Comparison of ENCODE assay signal across 7 cellular contexts in the genomic region with DNA sequence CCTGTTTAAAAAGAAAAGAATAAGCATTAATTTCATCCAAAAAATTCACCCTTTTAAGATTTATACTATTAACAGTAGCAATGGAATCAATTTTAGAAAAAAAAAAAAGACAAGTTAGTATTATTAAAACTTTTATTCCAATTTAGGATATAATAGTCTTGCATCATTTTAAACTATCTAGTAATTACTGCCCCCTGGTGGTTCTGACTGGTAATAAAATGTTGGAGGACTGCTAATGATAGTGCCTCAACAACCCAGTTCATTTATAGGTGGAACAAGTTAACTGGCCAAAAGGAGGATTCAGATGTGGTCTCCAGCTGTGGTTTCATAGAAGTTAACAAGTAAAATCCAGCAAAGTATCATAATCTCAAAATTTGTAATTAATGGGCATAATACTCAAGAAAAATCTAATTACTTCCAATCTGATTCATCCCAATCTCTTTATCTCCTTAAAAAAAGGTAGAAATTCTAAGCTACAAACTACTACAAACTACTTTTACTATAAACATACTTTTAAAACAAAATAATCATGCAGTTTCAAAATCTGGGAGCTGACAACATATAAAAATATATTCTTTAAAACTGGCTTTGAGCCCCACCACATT. TPM values are rescaled to one million over a fixed set of nuclear protein-coding genes. Genes with fewer than 3 reads are reported as not detected.
DNase-seq lines count a peak whose midpoint lies in the region; ATAC-seq, FAIRE-seq and TF ChIP-seq lines count a peak whose summit lies in the region.

No MANE protein-coding gene starts in this region.

- H3K27ac Mint-ChIP-seq in activated naive CD8-positive, alpha-beta T cell treated with anti-CD3 and anti-CD28 coated beads for 36 hours: no peak overlapping the region

- H3K36me3 ChIP-seq in heart right ventricle: peaks cover 0 to 92% (median 11%) of the 10 kb centered on the region in 9 donors
- H3K36me3 ChIP-seq in gastrocnemius medialis: peaks cover 0 to 11% of the 10 kb centered on the region in 2 donors

- intact Hi-C loops in heart right ventricle (cut with DNase I) (loop anchor here in 8 of 10 donors (2.0 to 10.0 kb wide), 6 partner anchors 200 to 307 kb away; partner anchors contain the start of gene ZBBX (in 1 of the 8)), gastrocnemius medialis (cut with DNase I; ENCODE audit: low total_unique reads) (loop anchor here (2.0 kb wide), 1 partner anchor 304 kb away; the partner anchor contains the start of gene ZBBX)

- no peak overlapping the region for H3K4me3 ChIP-seq in heart right ventricle
- H3K4me3 ChIP-seq in gastrocnemius medialis: no peak overlapping the region

- ATAC-seq in GM21367 (IDR thresholded peaks at IDR 0.05; ENCODE audit: unreplicated experiment) (peak; percentile 81), heart right ventricle (peak in 3 of 8 donors; percentile 50 to 58 (median 55)), gastrocnemius medialis (peak in 1 of 2 donors; percentile 71)

- no peaks in the 10 kb centered on the region for H3K4me1 ChIP-seq in heart right ventricle
- no peaks in the 10 kb centered on the region for H3K4me1 ChIP-seq in gastrocnemius medialis

- peak; percentile 62 to 84 (median 79) for TF ChIP-seq CTCF in heart right ventricle (IDR thresholded peaks at IDR 0.05)
- peak; percentile 45 to 74 (median 60) for TF ChIP-seq CTCF in gastrocnemius medialis (IDR thresholded peaks at IDR 0.05 in 4 of 5, conservative IDR thresholded peaks at IDR 0.05 in 1 of 5)

- in situ Hi-C loops in gastrocnemius medialis (cut with MboI; ENCODE audit: low sequenced_read_pairs in 4 of 4): loop anchor here in 1 of 4 donors (25.0 kb wide), 1 partner anchor 297 kb away; the partner anchor contains the start of gene ZBBX

- TF ChIP-seq POLR2A in gastrocnemius medialis (IDR thresholded peaks at IDR 0.05): no peak

- no peaks in the 10 kb centered on the region for H3K27me3 Mint-ChIP-seq in activated naive CD8-positive, alpha-beta T cell treated with anti-CD3 and anti-CD28 coated beads for 36 hours

- no peak overlapping the region for H3K4me3 Mint-ChIP-seq in activated naive CD8-positive, alpha-beta T cell treated with anti-CD3 and anti-CD28 coated beads for 36 hours

- no peaks in the 10 kb centered on the region for H3K9me3 Mint-ChIP-seq in activated naive CD8-positive, alpha-beta T cell treated with anti-CD3 and anti-CD28 coated beads for 36 hours

- DNase-seq in HPDE6-E6E7 (ENCODE audit: extremely low spot score): peak; percentile 11
- DNase-seq in NOMO-1 treated with dmso at 0.1 percent for 144 hours (lab: John Stamatoyannopoulos, UW; ENCODE audit: unreplicated experiment): peak; percentile 35
- DNase-seq in activated naive CD8-positive, alpha-beta T cell treated with anti-CD3 and anti-CD28 coated beads for 36 hours: peak; percentile 13
- peak in 1 of 2 donors; percentile 63 for DNase-seq in heart right ventricle
- no peak for DNase-seq in gastrocnemius medialis

- no peaks in the 10 kb centered on the region for H3K27me3 ChIP-seq in heart right ventricle
- H3K27me3 ChIP-seq in gastrocnemius medialis: no peaks in the 10 kb centered on the region

- no peaks in the 10 kb centered on the region for H3K9me3 ChIP-seq in heart right ventricle
- H3K9me3 ChIP-seq in gastrocnemius medialis: no peaks in the 10 kb centered on the region

- FAIRE-seq in G401.6 (lab: Jason Lieb, UNC): peak; percentile 92

- H3K27ac ChIP-seq in heart right ventricle (no peak overlapping the region), gastrocnemius medialis (no peak overlapping the region)

- peaks cover 30% of the 10 kb centered on the region for H3K36me3 Mint-ChIP-seq in activated naive CD8-positive, alpha-beta T cell treated with anti-CD3 and anti-CD28 coated beads for 36 hours

- H3K4me1 Mint-ChIP-seq in activated naive CD8-positive, alpha-beta T cell treated with anti-CD3 and anti-CD28 coated beads for 36 hours: peaks cover 11% of the 10 kb centered on the region

RNA-seq across cellular contexts. Expression of gene WDR49, which starts 30.7 kb away (rescaled TPM):
- under 1 TPM in 1 of 2 experiments, not detected in 1; 0.31 TPM for total RNA-seq in activated naive CD8-positive, alpha-beta T cell treated with anti-CD3 and anti-CD28 coated beads for 36 hours
- total RNA-seq in heart right ventricle: 1 to 10 TPM in 9 of 10 donors, under 1 TPM in 1; 0.87 to 6.6 (median 2.9) TPM
- polyA plus RNA-seq in heart right ventricle: under 1 TPM; 0.06 to 0.59 TPM
- 1 to 10 TPM in 1 of 4 donors, under 1 TPM in 3; 0.29 to 1.2 (median 0.68) TPM for total RNA-seq in gastrocnemius medialis

RNA-seq across cellular contexts. Expression of gene PDCD10, which starts 50.2 kb away (rescaled TPM):
- 10 to 100 TPM; 78.7 to 88.7 TPM for total RNA-seq in activated naive CD8-positive, alpha-beta T cell treated with anti-CD3 and anti-CD28 coated beads for 36 hours
- total RNA-seq in heart right ventricle (10 to 100 TPM; 28.3 to 44.3 (median 38.1) TPM), gastrocnemius medialis (10 to 100 TPM; 25.7 to 32.6 (median 31.6) TPM)
- 10 to 100 TPM; 12.8 to 46.6 TPM for polyA plus RNA-seq in heart right ventricle

RNA-seq across cellular contexts. Expression of gene SERPINI1, which starts 51.0 kb away (rescaled TPM):
- total RNA-seq in activated naive CD8-positive, alpha-beta T cell treated with anti-CD3 and anti-CD28 coated beads for 36 hours: 1 to 10 TPM; 1.1 to 1.2 TPM
- total RNA-seq in heart right ventricle: 10 to 100 TPM in 6 of 10 donors, 1 to 10 TPM in 4; 4.5 to 17.1 (median 11.3) TPM
- polyA plus RNA-seq in heart right ventricle: 1 to 10 TPM; 8.4 to 9.4 TPM
- total RNA-seq in gastrocnemius medialis: 1 to 10 TPM in 3 of 4 donors, under 1 TPM in 1; 0.70 to 2.7 (median 2.2) TPM

Comparison
In these comparisons a context has a peak if more than half of its experiments do, and no peak if none do; other contexts are left out.
1. DNase-seq: peak in HPDE6-E6E7 (single experiment), NOMO-1 treated with dmso at 0.1 percent for 144 hours (single experiment) and activated naive CD8-positive, alpha-beta T cell treated with anti-CD3 and anti-CD28 coated beads for 36 hours (single experiment); none in gastrocnemius medialis (0 of 2).